ENCODE assay signal across 27 cellular contexts in genomic region chr17:57404807-57405485, GRCh38.
DNase-seq lines count a peak whose midpoint lies in the region; ATAC-seq and TF ChIP-seq lines count a peak whose summit lies in the region.
"Had no signal": no experiment of that assay in that cellular context is flagged by ENCODE, and none has a peak within 500 bp of the region (broad histone marks: within the 10 kb centered on the region; RNA-seq: fewer than 3 reads in every experiment).

No MANE protein-coding gene starts in this region.

- no peak for TF ChIP-seq CTCF in brain (conservative IDR thresholded peaks at IDR 0.05)
- TF ChIP-seq CTCF in neural crest cell (conservative IDR thresholded peaks at IDR 0.05), result no peak

- H3K27ac ChIP-seq in temporal lobe (ENCODE audit: low read depth, low read length), result peak overlapping the region; percentile 1
- H3K27ac ChIP-seq: SJCRH30 had no signal

- H3K36me3 ChIP-seq in HAP-1 (replicated peaks), result no peaks in the 10 kb centered on the region

- peaks cover 16% of the 10 kb centered on the region for H3K36me3 Mint-ChIP-seq in brain
- H3K36me3 Mint-ChIP-seq in neural crest cell (ENCODE audit: low read depth), result peaks cover 2% of the 10 kb centered on the region

- H3K27me3 Mint-ChIP-seq in brain (peaks cover 5% of the 10 kb centered on the region), neural crest cell (ENCODE audit: low read depth) (no peaks in the 10 kb centered on the region)
- H3K27me3 Mint-ChIP-seq: activated naive CD8-positive, alpha-beta T cell treated with anti-CD3 and anti-CD28 coated beads for 36 hours; dendritic cell treated with granulocyte-macrophage colony-stimulating factor and Interleukin-4, amounts not matched to agents 40 ng/mL and 50 ng/mL, for 4 days; type B pancreatic cell had no signal

- H3K9me3 Mint-ChIP-seq in brain, result no peaks in the 10 kb centered on the region
- H3K9me3 Mint-ChIP-seq in neural crest cell, result no peaks in the 10 kb centered on the region
- H3K9me3 Mint-ChIP-seq: activated naive CD8-positive, alpha-beta T cell treated with anti-CD3 and anti-CD28 coated beads for 36 hours; activated T-cell treated with anti-CD3 and anti-CD28 coated beads, Interleukin-2, amount 50 U/mL, for 4 hours; CD8-positive, alpha-beta T cell; dendritic cell treated with granulocyte-macrophage colony-stimulating factor and Interleukin-4, amounts not matched to agents 40 ng/mL and 50 ng/mL, for 4 days; type B pancreatic cell had no signal

- H3K4me1 Mint-ChIP-seq in brain, result peaks cover 99% of the 10 kb centered on the region
- H3K4me1 Mint-ChIP-seq in neural crest cell, result peaks cover 94% of the 10 kb centered on the region

- peak overlapping the region in 1 of 5 experiments; percentile 80 for H3K4me3 Mint-ChIP-seq in brain
- peak overlapping the region; percentile 77 for H3K4me3 Mint-ChIP-seq in neural crest cell
- H3K4me3 Mint-ChIP-seq: activated naive CD8-positive, alpha-beta T cell treated with anti-CD3 and anti-CD28 coated beads for 36 hours; activated T-cell treated with anti-CD3 and anti-CD28 coated beads, Interleukin-2, amount 50 U/mL, for 4 hours; CD8-positive, alpha-beta T cell; dendritic cell treated with granulocyte-macrophage colony-stimulating factor and Interleukin-4, amounts not matched to agents 40 ng/mL and 50 ng/mL, for 4 days; type B pancreatic cell had no signal

- H3K4me3 ChIP-seq in HAP-1, result no peak overlapping the region
- H3K4me3 ChIP-seq: esophagus muscularis mucosa, lung, mucosa of descending colon, SJCRH30 had no signal

- intact Hi-C loops in left ventricle myocardium superior (cut with micrococcal nuclease), result no loop called here
- intact Hi-C loops in Right ventricle myocardium superior (cut with DNase I), result no loop called here

- H3K4me1 ChIP-seq in HAP-1, result peaks cover 49% of the 10 kb centered on the region

- no peaks in the 10 kb centered on the region for H3K27me3 ChIP-seq in HAP-1 (ENCODE audit: low read depth)
- H3K27me3 ChIP-seq: esophagus muscularis mucosa, SJCRH30 had no signal

- in situ Hi-C loops in HAP-1 (cut with MboI; ENCODE audit: low sequenced_read_pairs), result no loop called here

- DNase-seq in left ventricle myocardium superior (no peak), Right ventricle myocardium superior (no peak), neural crest cell (ENCODE audit: low read depth, low spot score) (no peak), erythroblast (lab: John Stamatoyannopoulos, UW) (no peak), HAP-1 (ENCODE audit: low spot score in 2 of 2) (no peak)
- DNase-seq: activated CD4-positive, alpha-beta T cell treated with anti-CD3 and anti-CD28 coated beads for 48 hours; activated gamma-delta T cell; activated naive CD8-positive, alpha-beta T cell treated with anti-CD3 and anti-CD28 coated beads for 36 hours; activated T-cell treated with anti-CD3 and anti-CD28 coated beads, Interleukin-2, amount 50 U/mL, for 4 hours; anterior cingulate cortex; CD8-positive, alpha-beta T cell; foreskin fibroblast; KG1; mucosa of descending colon; MV-4-11; NCI-H146; NCI-H748 treated with DMSO at 0.1 percent for 48 hours; SJCRH30; stimulated activated CD4-positive, alpha-beta T cell treated with anti-CD3 and anti-CD28 coated beads, Interleukin-15, amount 100 ng/mL, for 24 hours; stimulated activated CD4-positive, alpha-beta T cell treated with anti-CD3 and anti-CD28 coated beads, Interleukin-4, amount 100 ng/mL, for 4 hours had no signal

- H3K9me3 ChIP-seq in HAP-1, result no peaks in the 10 kb centered on the region
- H3K9me3 ChIP-seq: esophagus muscularis mucosa, mucosa of descending colon, SJCRH30 had no signal

- ATAC-seq in left ventricle myocardium superior (peak; percentile 5), Right ventricle myocardium superior (ENCODE audit: poor library complexity) (no peak), GM21447 (IDR thresholded peaks at IDR 0.05; ENCODE audit: unreplicated experiment) (no peak)
- ATAC-seq: activated T-cell treated with anti-CD3 and anti-CD28 coated beads, Interleukin-2, amount 50 U/mL, for 4 hours; CD8-positive, alpha-beta T cell; mucosa of descending colon had no signal

- peak overlapping the region in 4 of 5 experiments; percentile 97 to 99 (median 99) for H3K27ac Mint-ChIP-seq in brain
- H3K27ac Mint-ChIP-seq in neural crest cell (ENCODE audit: unreplicated experiment), result peak overlapping the region; percentile 40
- H3K27ac Mint-ChIP-seq: activated naive CD8-positive, alpha-beta T cell treated with anti-CD3 and anti-CD28 coated beads for 36 hours; dendritic cell treated with granulocyte-macrophage colony-stimulating factor and Interleukin-4, amounts not matched to agents 40 ng/mL and 50 ng/mL, for 4 days had no signal

- no peak for TF ChIP-seq POLR2A in erythroblast (IDR thresholded peaks at IDR 0.05; ENCODE audit: low read length)
